14 cellular contexts compared by ENCODE assay signal in the genomic region with DNA sequence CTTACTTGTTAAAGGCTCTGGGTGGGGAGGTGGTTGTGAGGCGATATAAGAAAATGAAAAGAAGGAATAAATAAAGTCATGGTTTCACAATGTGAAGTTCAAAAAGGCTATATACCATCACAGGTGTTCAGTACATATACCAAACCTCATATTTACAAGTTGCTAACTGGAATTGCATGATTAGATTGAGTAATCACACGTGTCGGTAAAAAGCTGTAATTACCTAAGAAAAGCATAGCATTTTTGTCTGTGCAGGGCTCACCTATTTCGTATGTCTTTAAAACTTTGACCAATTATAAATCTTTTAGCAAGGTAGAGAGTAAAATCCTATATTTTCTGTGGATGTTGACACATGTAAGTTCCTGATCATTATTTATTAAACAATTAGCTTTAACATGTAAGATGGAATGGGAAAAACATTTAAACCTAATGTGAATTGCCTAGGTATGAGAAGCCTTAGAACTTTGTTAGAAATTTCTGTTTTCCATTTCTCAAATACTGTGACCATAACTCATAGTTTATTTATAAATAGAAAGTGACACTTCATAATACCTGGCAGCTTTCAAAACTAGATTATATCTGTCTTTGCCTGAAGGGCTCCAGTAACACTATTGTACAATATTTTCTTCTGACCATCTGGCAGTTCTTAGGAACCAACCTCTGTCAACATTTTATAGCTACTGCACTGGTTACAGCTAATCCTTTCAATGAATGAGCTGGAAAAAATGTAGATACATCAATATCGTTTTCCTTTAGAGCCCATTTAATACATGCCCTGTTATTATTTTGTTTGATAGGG.
DNase-seq lines count a peak whose midpoint lies in the region; ATAC-seq, FAIRE-seq and TF ChIP-seq lines count a peak whose summit lies in the region.
"Had no signal": no experiment of that assay in that cellular context is flagged by ENCODE, and none has a peak within 500 bp of the region (broad histone marks: within the 10 kb centered on the region; RNA-seq: fewer than 3 reads in every experiment).

No MANE protein-coding gene starts in this region.

- peaks cover 0 to 3% (median 0%) of the 10 kb centered on the region in 9 donors for H3K9me3 Mint-ChIP-seq in naive thymus-derived CD8-positive, alpha-beta T cell

- H3K4me1 Mint-ChIP-seq in naive thymus-derived CD8-positive, alpha-beta T cell: peaks cover 0 to 2% (median 0%) of the 10 kb centered on the region in 4 donors
- H3K4me1 Mint-ChIP-seq: activated CD4-positive, alpha-beta T cell treated with anti-CD3 and anti-CD28 coated beads, Interleukin-2, amount 10 ng/mL, durations not matched to agents 7 days and 5 days had no signal

- H3K27ac ChIP-seq in MM.1S (ENCODE audit: low read length) (peak overlapping the region; percentile 35; the same call in 1 of the 2 replicates), WERI-Rb-1 (peak overlapping the region; percentile 10)
- H3K27ac ChIP-seq: adrenal gland had no signal

- TF ChIP-seq CTCF in D721Med (IDR thresholded peaks at IDR 0.05; ENCODE audit: insufficient read depth, missing control alignments): no peak
- TF ChIP-seq CTCF in MM.1S (IDR thresholded peaks at IDR 0.05; ENCODE audit: low read length): no peak
- no peak for TF ChIP-seq CTCF in WERI-Rb-1 (IDR thresholded peaks at IDR 0.05; ENCODE audit: low read depth, low read length)

- ATAC-seq in GM18868 (IDR thresholded peaks at IDR 0.05; ENCODE audit: unreplicated experiment) (peak; percentile 70), HG02798 (IDR thresholded peaks at IDR 0.05; ENCODE audit: poor library complexity, unreplicated experiment) (no peak)
- ATAC-seq in naive thymus-derived CD8-positive, alpha-beta T cell: no peak
- ATAC-seq: left colon had no signal

- peaks cover 15% of the 10 kb centered on the region for H3F3A ChIP-seq in MM.1S (ENCODE audit: insufficient read depth, low read length)

- peak; percentile 17 for DNase-seq in D721Med (ENCODE audit: insufficient read length, low spot score)
- DNase-seq in MM.1S: peak; percentile 72
- DNase-seq in WERI-Rb-1: no peak
- DNase-seq in stimulated activated CD4-positive, alpha-beta T cell treated with anti-CD3 and anti-CD28 coated beads, Interleukin-4, amount 100 ng/mL, for 4 hours: no peak
- no peak for DNase-seq in germinal center (ENCODE audit: low spot score)
- DNase-seq in naive thymus-derived CD8-positive, alpha-beta T cell: no peak
- DNase-seq: activated CD4-positive, alpha-beta T cell treated with anti-CD3 and anti-CD28 coated beads, Interleukin-2, amount 10 ng/mL, durations not matched to agents 7 days and 5 days; activated T-cell treated with anti-CD3 and anti-CD28 coated beads, Interleukin-2, amount 50 U/mL, for 48 hours; adrenal gland; left colon; NCI-H510A; stimulated activated CD4-positive, alpha-beta T cell treated with anti-CD3 and anti-CD28 coated beads, Interleukin-15, amount 100 ng/mL, for 24 hours had no signal

- no peaks in the 10 kb centered on the region for H3K9me2 ChIP-seq in MM.1S (replicated peaks; ENCODE audit: insufficient read depth, low read length)

- peak overlapping the region; percentile 5; the same call in 1 of the 2 replicates for H3K4me3 ChIP-seq in MM.1S (ENCODE audit: low read length)
- no peak overlapping the region for H3K4me3 ChIP-seq in WERI-Rb-1 (ENCODE audit: low read depth, low read length)
- H3K4me3 ChIP-seq: adrenal gland had no signal

- no peak overlapping the region for H3K27ac Mint-ChIP-seq in naive thymus-derived CD8-positive, alpha-beta T cell
- H3K27ac Mint-ChIP-seq: activated CD4-positive, alpha-beta T cell treated with anti-CD3 and anti-CD28 coated beads, Interleukin-2, amount 10 ng/mL, durations not matched to agents 7 days and 5 days had no signal

- POLR2A ChIA-PET in naive thymus-derived CD8-positive, alpha-beta T cell (lab: Charles Lee): no interaction called here

- H3K9ac ChIP-seq in MM.1S (ENCODE audit: low read length): no peak overlapping the region; the same call in 1 of the 2 replicates

- no peaks in the 10 kb centered on the region for H4K20me1 ChIP-seq in MM.1S (ENCODE audit: insufficient read depth, low read length)

- peak; percentile 91 for FAIRE-seq in D721Med (lab: Jason Lieb, UNC)

- H3K36me3 Mint-ChIP-seq in naive thymus-derived CD8-positive, alpha-beta T cell: peaks cover under 1 to 15% (median 7%) of the 10 kb centered on the region in 3 donors

- H3K4me2 ChIP-seq in MM.1S (ENCODE audit: low read depth, low read length): peak overlapping the region; percentile 46

- H3K36me3 ChIP-seq in MM.1S (replicated peaks; ENCODE audit: insufficient read depth, low read length): no peaks in the 10 kb centered on the region
- H3K36me3 ChIP-seq in WERI-Rb-1: no peaks in the 10 kb centered on the region
- H3K36me3 ChIP-seq: adrenal gland had no signal

- H3K4me1 ChIP-seq in MM.1S (ENCODE audit: low read length): peaks cover 21% of the 10 kb centered on the region
- H3K4me1 ChIP-seq: adrenal gland had no signal

- H2AFZ ChIP-seq in MM.1S (ENCODE audit: low read length): no peak overlapping the region

- H3K27me3 ChIP-seq in MM.1S (replicated peaks; ENCODE audit: insufficient read depth, low read length): no peaks in the 10 kb centered on the region
- H3K27me3 ChIP-seq in WERI-Rb-1 (ENCODE audit: insufficient read depth, low read depth, severe bottlenecking): no peaks in the 10 kb centered on the region
- H3K27me3 ChIP-seq: adrenal gland had no signal

- no peaks in the 10 kb centered on the region for H3K79me2 ChIP-seq in MM.1S (ENCODE audit: low read length)

- no peaks in the 10 kb centered on the region for H3K27me3 Mint-ChIP-seq in naive thymus-derived CD8-positive, alpha-beta T cell
- H3K27me3 Mint-ChIP-seq: activated CD4-positive, alpha-beta T cell treated with anti-CD3 and anti-CD28 coated beads, Interleukin-2, amount 10 ng/mL, durations not matched to agents 7 days and 5 days had no signal

- H3K4me3 Mint-ChIP-seq in naive thymus-derived CD8-positive, alpha-beta T cell: no peak overlapping the region
- H3K4me3 Mint-ChIP-seq: activated CD4-positive, alpha-beta T cell treated with anti-CD3 and anti-CD28 coated beads, Interleukin-2, amount 10 ng/mL, durations not matched to agents 7 days and 5 days had no signal

- no peaks in the 10 kb centered on the region for H3K9me3 ChIP-seq in MM.1S (replicated peaks; ENCODE audit: insufficient read depth, low read length)
- H3K9me3 ChIP-seq in WERI-Rb-1 (ENCODE audit: severe bottlenecking): peaks cover 3% of the 10 kb centered on the region
- H3K9me3 ChIP-seq: adrenal gland had no signal

Comparison
In these comparisons a context has a peak if more than half of its experiments do, and no peak if none do; other contexts are left out.
1. DNase-seq: peak in D721Med (single experiment) and MM.1S (single experiment); none in WERI-Rb-1 (single experiment), stimulated activated CD4-positive, alpha-beta T cell treated with anti-CD3 and anti-CD28 coated beads, Interleukin-4, amount 100 ng/mL, for 4 hours (0 of 2), germinal center (single experiment) and naive thymus-derived CD8-positive, alpha-beta T cell (0 of 10).